Comparison of ENCODE assay signal across 13 cellular contexts in genomic region chr4:181822005-181822375, GRCh38.
A peak's percentile ranks its signal among the peaks of the same experiment; 100 is the strongest.
DNase-seq lines count a peak whose midpoint lies in the region; ATAC-seq and TF ChIP-seq lines count a peak whose summit lies in the region.
"Had no signal": no experiment of that assay in that cellular context is flagged by ENCODE, and none has a peak within 500 bp of the region (broad histone marks: within the 10 kb centered on the region; RNA-seq: fewer than 3 reads in every experiment).

No MANE protein-coding gene starts in this region.

- no peak overlapping the region for H3K14ac ChIP-seq in IMR-90 (replicated peaks; ENCODE audit: low read depth, low read length)

- no peak overlapping the region for H3K23ac ChIP-seq in IMR-90 (ENCODE audit: low read depth, low read length)

- no peaks in the 10 kb centered on the region for H4K20me1 ChIP-seq in IMR-90 (ENCODE audit: insufficient read depth, low read length)

- peak overlapping the region; percentile 63 for H3K4me2 ChIP-seq in IMR-90 (ENCODE audit: low read depth, low read length)

- H3K4ac ChIP-seq in IMR-90 (ENCODE audit: low read depth, low read length), result no peak overlapping the region

- peak overlapping the region; percentile 55; the same call in 1 of the 2 replicates for H3K18ac ChIP-seq in IMR-90 (ENCODE audit: low read depth, low read length)

- no peak overlapping the region for H3K9ac ChIP-seq in IMR-90 (ENCODE audit: low read depth, low read length)

- intact Hi-C loops in IMR-90 (cut with micrococcal nuclease), result no loop called here

- TF ChIP-seq CTCF in IMR-90 (conservative IDR thresholded peaks at IDR 0.05; ENCODE audit: low read depth, low read length), result no peak

- no peak for TF ChIP-seq POLR2A in IMR-90 (IDR thresholded peaks at IDR 0.05; ENCODE audit: low read depth, low read length)
- TF ChIP-seq POLR2A in GM18505 (IDR thresholded peaks at IDR 0.05; ENCODE audit: borderline replicate concordance, extremely low read depth, insufficient read depth, insufficient read length), result no peak

- no peak overlapping the region for H3K4me3 ChIP-seq in IMR-90 (ENCODE audit: insufficient read depth, low read depth, low read length)
- H3K4me3 ChIP-seq: esophagus muscularis mucosa had no signal

- H4K91ac ChIP-seq in IMR-90 (ENCODE audit: insufficient read depth, low read depth, low read length), result no peak overlapping the region

- H2AK9ac ChIP-seq in IMR-90 (replicated peaks; ENCODE audit: low read depth, low read length, poor library complexity), result no peak overlapping the region

- CTCF ChIA-PET in IMR-90 (lab: Yijun Ruan, JAX), result interaction anchor here (1.9 kb wide), 1 partner anchor 9 kb away, joined by 5 read pairs; no protein-coding TSS in a partner anchor

- no peaks in the 10 kb centered on the region for H3K27me3 ChIP-seq in IMR-90 (ENCODE audit: control insufficient read depth, insufficient read depth, low read length)
- H3K27me3 ChIP-seq: esophagus muscularis mucosa had no signal

- POLR2A ChIA-PET in IMR-90 (lab: Charles Lee; ENCODE audit: unreplicated experiment), result interaction anchor here (0.5 kb wide), 1 partner anchor 35 kb away, joined by 3 read pairs; no protein-coding TSS in a partner anchor

- ATAC-seq in IMR-90 (ENCODE audit: low read depth), result no peak
- ATAC-seq in HG03378 (IDR thresholded peaks at IDR 0.05; ENCODE audit: unreplicated experiment), result no peak
- no peak for ATAC-seq in GM18505 (IDR thresholded peaks at IDR 0.05; ENCODE audit: unreplicated experiment)
- ATAC-seq: stimulated activated naive CD8-positive, alpha-beta T cell treated with anti-CD3 and anti-CD28 coated beads, Interleukin-15, amount 100 ng/mL, for 72 hours had no signal

- H3K79me1 ChIP-seq in IMR-90 (ENCODE audit: low read depth in 1 of 2, low read length in 2 of 2), result no peaks in the 10 kb centered on the region

- no peak overlapping the region for H2BK120ac ChIP-seq in IMR-90 (ENCODE audit: low read depth, low read length)

- BruUV-seq in IMR-90 (replicated peaks; lab: Mats Ljungman, UMichigan), result no TSS peak

- no peak overlapping the region for H3K27ac ChIP-seq in IMR-90 (ENCODE audit: insufficient read depth, low read length)
- H3K27ac ChIP-seq: esophagus muscularis mucosa had no signal

- no peaks in the 10 kb centered on the region for H3K9me3 ChIP-seq in IMR-90 (ENCODE audit: control insufficient read depth, insufficient read depth, low read length)
- H3K9me3 ChIP-seq: esophagus muscularis mucosa had no signal

- H2BK20ac ChIP-seq in IMR-90 (ENCODE audit: low read depth, low read length), result no peak overlapping the region

- peaks cover 3% of the 10 kb centered on the region; the same call in 1 of the 2 replicates for H3K9me1 ChIP-seq in IMR-90 (ENCODE audit: insufficient read depth, low read length)

- H2BK15ac ChIP-seq in IMR-90 (ENCODE audit: low read depth, low read length), result no peak overlapping the region

- H2AFZ ChIP-seq in IMR-90 (replicated peaks; ENCODE audit: low read length, poor library complexity), result no peak overlapping the region

- H2AK5ac ChIP-seq in IMR-90 (ENCODE audit: low read depth, low read length), result no peak overlapping the region

- no peaks in the 10 kb centered on the region for H3K36me3 ChIP-seq in IMR-90 (ENCODE audit: control insufficient read depth, insufficient read depth, low read length)
- H3K36me3 ChIP-seq: esophagus muscularis mucosa had no signal

- TF ChIP-seq RAD21 in IMR-90 (IDR thresholded peaks at IDR 0.05; ENCODE audit: low read length), result no peak

- H3K4me1 ChIP-seq in IMR-90 (ENCODE audit: control insufficient read depth, insufficient read depth, low read length), result peaks cover 3% of the 10 kb centered on the region
- H3K4me1 ChIP-seq: esophagus muscularis mucosa had no signal

- H4K5ac ChIP-seq in IMR-90 (ENCODE audit: low read depth, low read length), result no peak overlapping the region

- DNase-seq in DMS79 (lab: John Stamatoyannopoulos, UW) (peak; percentile 3), IMR-90 (no peak), RPMI8226 (peak; percentile 30), kidney tubule cell (ENCODE audit: low spot score) (peak; percentile 2), HT-29 (ENCODE audit: low spot score) (no peak), NCI-H1048 (lab: John Stamatoyannopoulos, UW) (no peak)
- DNase-seq: activated naive CD4-positive, alpha-beta T cell treated with Interleukin-2 at 50 U/mL for 16 hours; stimulated activated CD4-positive, alpha-beta T cell treated with anti-CD3 and anti-CD28 coated beads, Interleukin-4, amount 100 ng/mL, for 4 hours; stimulated activated naive CD8-positive, alpha-beta T cell treated with anti-CD3 and anti-CD28 coated beads, Interleukin-15, amount 100 ng/mL, for 72 hours; T-helper 9 cell had no signal

- dilution Hi-C loops in IMR-90 (cut with HindIII; ENCODE audit: low sequenced_read_pairs, unreplicated experiment), result no loop called here

- no peak overlapping the region for H2BK5ac ChIP-seq in IMR-90 (ENCODE audit: low read depth, low read length, poor library complexity, severe bottlenecking)

- no peak overlapping the region for H4K8ac ChIP-seq in IMR-90 (ENCODE audit: low read depth in 2 of 2, low read length in 2 of 2)

- no peak overlapping the region for H3K56ac ChIP-seq in IMR-90 (ENCODE audit: extremely low read depth, insufficient read depth, low read length)

- in situ Hi-C loops in IMR-90 (cut with MboI; ENCODE audit: low sequenced_read_pairs), result no loop called here

TF ChIP-seq in IMR-90, 13 proteins besides CTCF, POLR2A, EP300 and RAD21:
- no peak for TF ChIP-seq CEBPB (IDR thresholded peaks at IDR 0.05; ENCODE audit: low read depth, low read length)
- no peak for TF ChIP-seq RFX5 (IDR thresholded peaks at IDR 0.05; ENCODE audit: low read depth, low read length)
- TF ChIP-seq BHLHE40 (IDR thresholded peaks at IDR 0.05; ENCODE audit: low read depth, low read length), result no peak
- TF ChIP-seq MAFK (IDR thresholded peaks at IDR 0.05; ENCODE audit: low read depth, low read length), result no peak

Comparison
In these comparisons a context has a peak if more than half of its experiments do, and no peak if none do; other contexts are left out.
1. DNase-seq: peak in DMS79 (single experiment), RPMI8226 (single experiment) and kidney tubule cell (single experiment); none in IMR-90 (single experiment), HT-29 (single experiment) and NCI-H1048 (single experiment).